In genomic region chr1:183166439-183166838, GRCh38 we compare ENCODE assay signal across 24 cellular contexts. TPM values are rescaled to one million over a fixed set of nuclear protein-coding genes. Genes with fewer than 3 reads are reported as not detected.
DNase-seq lines count a peak whose midpoint lies in the region; ATAC-seq and TF ChIP-seq lines count a peak whose summit lies in the region.
"Had no signal": no experiment of that assay in that cellular context is flagged by ENCODE, and none has a peak within 500 bp of the region (broad histone marks: within the 10 kb centered on the region; RNA-seq: fewer than 3 reads in every experiment).

No MANE protein-coding gene starts in this region.

- no peak overlapping the region for H3K4me3 ChIP-seq in IMR-90 (ENCODE audit: insufficient read depth, low read depth, low read length)
- H3K4me3 ChIP-seq in RWPE2 (ENCODE audit: severe bottlenecking): no peak overlapping the region
- H3K4me3 ChIP-seq in mesenchymal stem cell (ENCODE audit: insufficient read depth in 1 of 2, low read depth in 1 of 2, low read length in 2 of 2): no peak overlapping the region
- H3K4me3 ChIP-seq in thyroid gland (replicated peaks in 1 of 3): no peak overlapping the region
- H3K4me3 ChIP-seq: A549; BLaER1 treated with 17β-estradiol and CSF1 and Interleukin-3, amounts not matched to agents 10 nM and 100 nM; HAP-1 had no signal

- CTCF ChIA-PET in IMR-90 (lab: Yijun Ruan, JAX): no interaction called here

- H4K8ac ChIP-seq in IMR-90 (ENCODE audit: low read depth in 2 of 2, low read length in 2 of 2) (no peak overlapping the region), mesenchymal stem cell (ENCODE audit: low read length) (no peak overlapping the region)

- no CpG with 5 or more reads among the region's 2 CpGs for WGBS in IMR-90 (ENCODE audit: extremely low coverage in 2 of 2, insufficient read length in 1 of 2), 2 experiments
- WGBS in mesenchymal stem cell: 100% methylated on average over 1 of the region's 2 CpGs
- 95% methylated on average over 2 of the region's 2 CpGs for WGBS in thyroid gland, 2 donors

- H3K4me2 ChIP-seq in IMR-90 (ENCODE audit: low read depth, low read length) (no peak overlapping the region), mesenchymal stem cell (ENCODE audit: low read length, poor library complexity, severe bottlenecking) (no peak overlapping the region)
- H3K4me2 ChIP-seq: A549; BLaER1 treated with 17β-estradiol and CSF1 and Interleukin-3, amounts not matched to agents 10 nM and 100 nM had no signal

- H4K91ac ChIP-seq in IMR-90 (ENCODE audit: insufficient read depth, low read depth, low read length): no peak overlapping the region
- no peak overlapping the region for H4K91ac ChIP-seq in mesenchymal stem cell (ENCODE audit: low read length)

- dilution Hi-C loops in IMR-90 (cut with HindIII; ENCODE audit: low sequenced_read_pairs, unreplicated experiment): no loop called here

- H2AFZ ChIP-seq in IMR-90 (replicated peaks; ENCODE audit: low read length, poor library complexity) (no peak overlapping the region), mesenchymal stem cell (ENCODE audit: low read depth, low read length) (no peak overlapping the region)

- no peak overlapping the region for H2BK120ac ChIP-seq in IMR-90 (ENCODE audit: low read depth, low read length)
- no peak overlapping the region for H2BK120ac ChIP-seq in mesenchymal stem cell (ENCODE audit: low read depth, low read length)

- H2BK20ac ChIP-seq in IMR-90 (ENCODE audit: low read depth, low read length): no peak overlapping the region

- H3K36me3 ChIP-seq in IMR-90 (ENCODE audit: control insufficient read depth, insufficient read depth, low read length): no peaks in the 10 kb centered on the region
- H3K36me3 ChIP-seq in RWPE2 (ENCODE audit: low read depth): no peaks in the 10 kb centered on the region
- no peaks in the 10 kb centered on the region for H3K36me3 ChIP-seq in mesenchymal stem cell (ENCODE audit: control insufficient read depth in 1 of 2, insufficient read depth in 2 of 2, low read depth in 1 of 2, low read length in 2 of 2)
- no peaks in the 10 kb centered on the region for H3K36me3 ChIP-seq in thyroid gland
- H3K36me3 ChIP-seq: BE2C; BLaER1 treated with 17β-estradiol and CSF1 and Interleukin-3, amounts not matched to agents 10 nM and 100 nM; HAP-1 had no signal

- no peak for DNase-seq in IMR-90
- DNase-seq in RWPE2 (ENCODE audit: low spot score): no peak
- no peak for DNase-seq in foreskin keratinocyte
- no peak for DNase-seq in mesenchymal stem cell
- no peak for DNase-seq in thyroid gland
- DNase-seq in stimulated activated CD4-positive, alpha-beta T cell treated with anti-CD3 and anti-CD28 coated beads, Interleukin-4, amount 100 ng/mL, for 4 hours: no peak
- no peak for DNase-seq in NCI-H69 (lab: John Stamatoyannopoulos, UW)
- DNase-seq: 8988T; ACHN; AML-193; BE2C; Calu3; CD4-positive, alpha-beta T cell; CD8-positive, alpha-beta memory T cell; COR-L47; DMS53; DMS79 treated with DMSO at 0.1 percent for 48 hours; GF-D8; GOT3; HFFc6 had no signal

- H3K27ac ChIP-seq in IMR-90 (ENCODE audit: insufficient read depth, low read length) (no peak overlapping the region), RWPE2 (ENCODE audit: poor library complexity, severe bottlenecking) (peak overlapping the region; percentile 100), foreskin keratinocyte (peak overlapping the region; percentile 98), mesenchymal stem cell (ENCODE audit: low read length, poor library complexity, severe bottlenecking) (no peak overlapping the region), thyroid gland (no peak overlapping the region)
- H3K27ac ChIP-seq: BLaER1 treated with 17β-estradiol and CSF1 and Interleukin-3, amounts not matched to agents 10 nM and 100 nM had no signal

- no peak overlapping the region for H3K9ac ChIP-seq in IMR-90 (ENCODE audit: low read depth, low read length)
- no peak overlapping the region for H3K9ac ChIP-seq in mesenchymal stem cell (ENCODE audit: low read length)
- H3K9ac ChIP-seq: BLaER1 treated with 17β-estradiol and CSF1 and Interleukin-3, amounts not matched to agents 10 nM and 100 nM had no signal

- no peak overlapping the region for H2BK5ac ChIP-seq in IMR-90 (ENCODE audit: low read depth, low read length, poor library complexity, severe bottlenecking)
- no peak overlapping the region for H2BK5ac ChIP-seq in mesenchymal stem cell (ENCODE audit: low read depth, low read length, poor library complexity, severe bottlenecking)

- in situ Hi-C loops in IMR-90 (cut with MboI; ENCODE audit: low sequenced_read_pairs): no loop called here

- intact Hi-C loops in IMR-90 (cut with micrococcal nuclease) (no loop called here), thyroid gland (cut with DNase I) (no loop called here)

- ATAC-seq in IMR-90 (ENCODE audit: low read depth) (no peak), RWPE2 (ENCODE audit: low read depth) (no peak), foreskin keratinocyte (no peak)
- ATAC-seq: A549 had no signal

- no peak overlapping the region for H4K5ac ChIP-seq in IMR-90 (ENCODE audit: low read depth, low read length)

- no peak for TF ChIP-seq CTCF in IMR-90 (conservative IDR thresholded peaks at IDR 0.05; ENCODE audit: low read depth, low read length)
- TF ChIP-seq CTCF in RWPE2 (IDR thresholded peaks at IDR 0.05; ENCODE audit: poor library complexity, severe bottlenecking): no peak
- no peak for TF ChIP-seq CTCF in foreskin keratinocyte (conservative IDR thresholded peaks at IDR 0.05)
- TF ChIP-seq CTCF in thyroid gland (IDR thresholded peaks at IDR 0.05): no peak

- H3K56ac ChIP-seq in IMR-90 (ENCODE audit: extremely low read depth, insufficient read depth, low read length): no peak overlapping the region

- H2AK9ac ChIP-seq in IMR-90 (replicated peaks; ENCODE audit: low read depth, low read length, poor library complexity): no peak overlapping the region

- H4K20me1 ChIP-seq in IMR-90 (ENCODE audit: insufficient read depth, low read length): no peaks in the 10 kb centered on the region
- H4K20me1 ChIP-seq: BLaER1 treated with 17β-estradiol and CSF1 and Interleukin-3, amounts not matched to agents 10 nM and 100 nM had no signal

- no peak overlapping the region for H3K23ac ChIP-seq in IMR-90 (ENCODE audit: low read depth, low read length)
- H3K23ac ChIP-seq in mesenchymal stem cell (ENCODE audit: low read length in 2 of 2): no peak overlapping the region

- no peaks in the 10 kb centered on the region for H3K27me3 ChIP-seq in IMR-90 (ENCODE audit: control insufficient read depth, insufficient read depth, low read length)
- H3K27me3 ChIP-seq in RWPE2 (ENCODE audit: insufficient read depth, poor library complexity, severe bottlenecking): no peaks in the 10 kb centered on the region
- no peaks in the 10 kb centered on the region for H3K27me3 ChIP-seq in foreskin keratinocyte
- no peaks in the 10 kb centered on the region for H3K27me3 ChIP-seq in mesenchymal stem cell (ENCODE audit: control insufficient read depth in 1 of 2, insufficient read depth in 1 of 2, low read length in 2 of 2)
- no peaks in the 10 kb centered on the region for H3K27me3 ChIP-seq in thyroid gland
- H3K27me3 ChIP-seq: BE2C; BLaER1 treated with 17β-estradiol and CSF1 and Interleukin-3, amounts not matched to agents 10 nM and 100 nM had no signal

- peaks cover 8% of the 10 kb centered on the region for H3K4me1 ChIP-seq in IMR-90 (ENCODE audit: control insufficient read depth, insufficient read depth, low read length)
- H3K4me1 ChIP-seq in RWPE2 (ENCODE audit: insufficient read depth, poor library complexity, severe bottlenecking): peaks cover 48% of the 10 kb centered on the region
- H3K4me1 ChIP-seq in foreskin keratinocyte: peaks cover 41% of the 10 kb centered on the region
- peaks cover 8% of the 10 kb centered on the region for H3K4me1 ChIP-seq in mesenchymal stem cell (ENCODE audit: control insufficient read depth, insufficient read depth, low read depth, low read length)
- peaks cover 0 to 6% of the 10 kb centered on the region in 2 donors for H3K4me1 ChIP-seq in thyroid gland
- H3K4me1 ChIP-seq: BE2C; BLaER1 treated with 17β-estradiol and CSF1 and Interleukin-3, amounts not matched to agents 10 nM and 100 nM; HAP-1 had no signal

- H3K79me1 ChIP-seq in IMR-90 (ENCODE audit: low read depth in 1 of 2, low read length in 2 of 2): no peaks in the 10 kb centered on the region
- H3K79me1 ChIP-seq in mesenchymal stem cell (replicated peaks; ENCODE audit: low read length, poor library complexity, severe bottlenecking): no peaks in the 10 kb centered on the region

- H2AK5ac ChIP-seq in IMR-90 (ENCODE audit: low read depth, low read length): no peak overlapping the region
- peak overlapping the region; percentile 84 for H2AK5ac ChIP-seq in mesenchymal stem cell (ENCODE audit: low read length, severe bottlenecking)

- TF ChIP-seq POLR2A in IMR-90 (IDR thresholded peaks at IDR 0.05; ENCODE audit: low read depth, low read length): no peak
- no peak for TF ChIP-seq POLR2A in thyroid gland (IDR thresholded peaks at IDR 0.05)

- H3K14ac ChIP-seq in IMR-90 (replicated peaks; ENCODE audit: low read depth, low read length) (no peak overlapping the region), mesenchymal stem cell (ENCODE audit: low read length in 2 of 2) (no peak overlapping the region)

- no peak for TF ChIP-seq RAD21 in IMR-90 (IDR thresholded peaks at IDR 0.05; ENCODE audit: low read length)

- H3K4ac ChIP-seq in IMR-90 (ENCODE audit: low read depth, low read length) (no peak overlapping the region), mesenchymal stem cell (ENCODE audit: low read depth in 1 of 2, low read length in 2 of 2) (no peak overlapping the region)

- H3K9me3 ChIP-seq in IMR-90 (ENCODE audit: control insufficient read depth, insufficient read depth, low read length): no peaks in the 10 kb centered on the region
- no peaks in the 10 kb centered on the region for H3K9me3 ChIP-seq in RWPE2 (ENCODE audit: severe bottlenecking)
- no peaks in the 10 kb centered on the region for H3K9me3 ChIP-seq in mesenchymal stem cell (ENCODE audit: control insufficient read depth, low read length)
- H3K9me3 ChIP-seq in thyroid gland: no peaks in the 10 kb centered on the region
- H3K9me3 ChIP-seq: A549; BE2C; BLaER1 treated with 17β-estradiol and CSF1 and Interleukin-3, amounts not matched to agents 10 nM and 100 nM had no signal

- BruUV-seq in IMR-90 (replicated peaks; lab: Mats Ljungman, UMichigan): no TSS peak

- POLR2A ChIA-PET in IMR-90 (lab: Charles Lee; ENCODE audit: unreplicated experiment): no interaction called here

- no peak overlapping the region for H3K18ac ChIP-seq in IMR-90 (ENCODE audit: low read depth, low read length)
- no peak overlapping the region for H3K18ac ChIP-seq in mesenchymal stem cell (ENCODE audit: low read depth in 1 of 2, low read length in 2 of 2)

- H2BK15ac ChIP-seq in IMR-90 (ENCODE audit: low read depth, low read length) (0 out of 3 replicates have a peak overlapping the region, but pooled peaks have one; percentile 21), mesenchymal stem cell (ENCODE audit: low read depth, poor library complexity, severe bottlenecking) (no peak overlapping the region)

- peaks cover 5% of the 10 kb centered on the region for H3K9me1 ChIP-seq in IMR-90 (ENCODE audit: insufficient read depth, low read length)

- H2BK12ac ChIP-seq in mesenchymal stem cell (ENCODE audit: low read length in 2 of 2): no peak overlapping the region

RNA-seq across cellular contexts. Expression of gene LAMC2, which starts 19.6 kb away (rescaled TPM):
- total RNA-seq in IMR-90 (2012; rRNA removed) (2.2 and 2.3 TPM in 2 replicates), foreskin keratinocyte (3,836 and 7,314 TPM in 2 replicates), thyroid gland (10 to 100 TPM; 24.3 to 53.4 (median 27.9) TPM)
- polyA plus RNA-seq in IMR-90 (2012; rRNA removed) (2.6 and 2.8 TPM in 2 replicates), foreskin keratinocyte (1,652 and 2,714 TPM in 2 replicates)
- polyA plus RNA-seq in IMR-90 (2012; cell fraction: cytosol; rRNA removed): 1.4 TPM in 2 replicates
- polyA plus RNA-seq in IMR-90 (2012; cell fraction: nucleus; rRNA removed; ENCODE audit: low replicate concordance): 1.1 and 2.6 TPM in 2 replicates
- 0.37 TPM for polyA plus RNA-seq in mesenchymal stem cell (2013, experiment 1 of 2)
- polyA plus RNA-seq in mesenchymal stem cell (2013, experiment 2 of 2): 0.38 TPM
- total RNA-seq: CD4-positive, alpha-beta T cell; CD8-positive, alpha-beta memory T cell had no signal
- polyA plus RNA-seq: CD14-positive monocyte; CD8-positive, alpha-beta memory T cell had no signal

Comparison
In these comparisons a context has a peak if more than half of its experiments do, and no peak if none do; other contexts are left out.
1. H3K27ac ChIP-seq: peak in RWPE2 (single experiment) and foreskin keratinocyte (single experiment); none in IMR-90 (single experiment), mesenchymal stem cell (single experiment) and thyroid gland (0 of 3).
2. RNA of gene LAMC2, which starts 19.6 kb away (total RNA-seq): 3,836 to 7,314 TPM in foreskin keratinocyte; 24.3 to 53.4 TPM in thyroid gland and 2.2 to 2.3 TPM in IMR-90; every median in the first group is over 10 times any median in the second.